25 cellular contexts compared by ENCODE assay signal in genomic region chr11:95325777-95326258, GRCh38.
DNase-seq lines count a peak whose midpoint lies in the region; ATAC-seq, FAIRE-seq and TF ChIP-seq lines count a peak whose summit lies in the region.
"Had no signal": no experiment of that assay in that cellular context is flagged by ENCODE, and none has a peak within 500 bp of the region (broad histone marks: within the 10 kb centered on the region; RNA-seq: fewer than 3 reads in every experiment).

No MANE protein-coding gene starts in this region.

- no peak overlapping the region for H3K4me3 ChIP-seq in A549
- H3K4me3 ChIP-seq: BLaER1 treated with 17β-estradiol and CSF1 and Interleukin-3, amounts not matched to agents 10 nM and 100 nM had no signal

- TF ChIP-seq CTCF in A549 (IDR thresholded peaks at IDR 0.05), result no peak
- TF ChIP-seq CTCF in nephron (IDR thresholded peaks at IDR 0.05; ENCODE audit: unreplicated experiment in 3 of 3), result no peak
- no peak for TF ChIP-seq CTCF in HFFc6 (IDR thresholded peaks at IDR 0.05)

- H3K27ac Mint-ChIP-seq in nephron (peak overlapping the region; percentile 46 to 61 (median 53)), HFFc6 (no peak overlapping the region)
- H3K27ac Mint-ChIP-seq in activated naive CD4-positive, alpha-beta T cell treated with anti-CD3 and anti-CD28 coated beads, Interleukin-2, amount 10 ng/mL, durations not matched to agents 7 days and 5 days, result no peak overlapping the region
- H3K27ac Mint-ChIP-seq: CD8-positive, alpha-beta T cell had no signal

- H3K4me1 Mint-ChIP-seq in nephron (peaks cover 39% of the 10 kb centered on the region), HFFc6 (ENCODE audit: low read depth) (no peaks in the 10 kb centered on the region)
- H3K4me1 Mint-ChIP-seq in activated naive CD4-positive, alpha-beta T cell treated with anti-CD3 and anti-CD28 coated beads, Interleukin-2, amount 10 ng/mL, durations not matched to agents 7 days and 5 days, result peaks cover 19% of the 10 kb centered on the region

- FAIRE-seq in A549 (lab: Jason Lieb, UNC), result no peak
- FAIRE-seq: H54 had no signal

- H3K9me3 Mint-ChIP-seq in nephron (peaks cover 16% of the 10 kb centered on the region), HFFc6 (peaks cover 10% of the 10 kb centered on the region)
- H3K9me3 Mint-ChIP-seq in activated naive CD4-positive, alpha-beta T cell treated with anti-CD3 and anti-CD28 coated beads, Interleukin-2, amount 10 ng/mL, durations not matched to agents 7 days and 5 days, result peaks cover 5% of the 10 kb centered on the region
- H3K9me3 Mint-ChIP-seq: CD8-positive, alpha-beta T cell had no signal

- no peaks in the 10 kb centered on the region for H3K9me3 ChIP-seq in A549

- TF ChIP-seq EP300 in A549 (IDR thresholded peaks at IDR 0.05), result no peak

- H3K4me1 ChIP-seq in A549, result no peaks in the 10 kb centered on the region

- H3K27ac ChIP-seq in A549, result no peak overlapping the region; a peak in 1 of 6 replicates
- H3K27ac ChIP-seq: 22Rv1; BLaER1 treated with 17β-estradiol and CSF1 and Interleukin-3, amounts not matched to agents 10 nM and 100 nM had no signal

- TF ChIP-seq RAD21 in A549 (conservative IDR thresholded peaks at IDR 0.05 in 1 of 2, IDR thresholded peaks at IDR 0.05 in 1 of 2), result no peak

- no peak for TF ChIP-seq POLR2A in A549 (IDR thresholded peaks at IDR 0.05; ENCODE audit: low read length)

- peaks cover 8% of the 10 kb centered on the region for H3K36me3 Mint-ChIP-seq in nephron (ENCODE audit: low read depth)
- H3K36me3 Mint-ChIP-seq in activated naive CD4-positive, alpha-beta T cell treated with anti-CD3 and anti-CD28 coated beads, Interleukin-2, amount 10 ng/mL, durations not matched to agents 7 days and 5 days, result peaks cover 3% of the 10 kb centered on the region
- H3K36me3 Mint-ChIP-seq in HFFc6 (ENCODE audit: low read depth), result no peaks in the 10 kb centered on the region
- H3K36me3 Mint-ChIP-seq: CD8-positive, alpha-beta T cell had no signal

- DNase-seq in A549 (ENCODE audit: low read depth in 1 of 2, low spot score in 1 of 2) (peak in 1 of 2 experiments; percentile 16), NCI-H2171 (lab: John Stamatoyannopoulos, UW) (peak; percentile 54), NCI-H82 treated with DMSO at 0.1 percent for 48 hours (lab: John Stamatoyannopoulos, UW; ENCODE audit: unreplicated experiment) (peak; percentile 41), HFFc6 (no peak), NCI-H774 (lab: John Stamatoyannopoulos, UW) (no peak)
- DNase-seq in activated naive CD4-positive, alpha-beta T cell treated with anti-CD3 and anti-CD28 coated beads, Interleukin-2, amount 10 ng/mL, durations not matched to agents 7 days and 5 days, result no peak
- DNase-seq: CD8-positive, alpha-beta T cell; DMS153; EL; GF-D8; KG1; NCI-H1092; NCI-H1436; NCI-H187 treated with DMSO at 0.1 percent for 48 hours; NCI-H2107; NCI-H345; NCI-H524 treated with DMSO at 0.1 percent for 48 hours; NK-92 treated with Interleukin-12 subunit alpha and Interleukin-12 subunit beta, amount 100 ng/mL, for 24 hours had no signal

- H3K27me3 Mint-ChIP-seq in nephron (ENCODE audit: low read depth) (no peaks in the 10 kb centered on the region), HFFc6 (ENCODE audit: insufficient read depth) (no peaks in the 10 kb centered on the region)
- peaks cover 5% of the 10 kb centered on the region for H3K27me3 Mint-ChIP-seq in activated naive CD4-positive, alpha-beta T cell treated with anti-CD3 and anti-CD28 coated beads, Interleukin-2, amount 10 ng/mL, durations not matched to agents 7 days and 5 days

- POLR2A ChIA-PET in A549 (lab: Yijun Ruan, JAX), result no interaction called here

- CTCF ChIA-PET in A549 (lab: Yijun Ruan, JAX), result no interaction called here
- CTCF ChIA-PET in activated naive CD4-positive, alpha-beta T cell treated with anti-CD3 and anti-CD28 coated beads, Interleukin-2, amount 10 ng/mL, durations not matched to agents 7 days and 5 days (lab: Charles Lee), result no interaction called here

- H3K4me2 ChIP-seq in A549, result peak overlapping the region; percentile 26; the same call in 1 of the 3 replicates
- H3K4me2 ChIP-seq: BLaER1 treated with 17β-estradiol and CSF1 and Interleukin-3, amounts not matched to agents 10 nM and 100 nM had no signal

- ATAC-seq in A549 (0 out of 6 replicates have a peak, but pooled peaks of 1 of the 2 experiments have one; percentile 19), HG03135 (IDR thresholded peaks at IDR 0.05; ENCODE audit: unreplicated experiment) (no peak)
- ATAC-seq: CD8-positive, alpha-beta T cell; Panc1; SK-N-SH treated with all-trans-retinoic acid at 6 μM for 48 hours had no signal

- H3K4me3 Mint-ChIP-seq in nephron (no peak overlapping the region), HFFc6 (no peak overlapping the region)
- H3K4me3 Mint-ChIP-seq in activated naive CD4-positive, alpha-beta T cell treated with anti-CD3 and anti-CD28 coated beads, Interleukin-2, amount 10 ng/mL, durations not matched to agents 7 days and 5 days, result no peak overlapping the region
- H3K4me3 Mint-ChIP-seq: CD8-positive, alpha-beta T cell had no signal

- WGBS in A549 (ENCODE audit: missing lambda C conversion rate), result 43% methylated on average over 8 of the region's 8 CpGs

TF ChIP-seq in A549, 52 proteins besides CTCF, POLR2A, EP300 and RAD21:
- TF ChIP-seq SREBF2 (IDR thresholded peaks at IDR 0.05) (no peak), TFCP2L1 (CRISPR knock-in tag; IDR thresholded peaks at IDR 0.05) (no peak), ELK1 (IDR thresholded peaks at IDR 0.05; ENCODE audit: low read depth, low read length) (no peak), HDAC2 (IDR thresholded peaks at IDR 0.05) (no peak), NR3C1 (IDR thresholded peaks at IDR 0.05) (no peak), RFX5 (IDR thresholded peaks at IDR 0.05) (no peak), FOXS1 (CRISPR knock-in tag; IDR thresholded peaks at IDR 0.05) (no peak), BHLHE40 (IDR thresholded peaks at IDR 0.05; ENCODE audit: low read depth, low read length) (no peak), KDM5A (IDR thresholded peaks at IDR 0.05) (no peak), NFE2L2 (conservative IDR thresholded peaks at IDR 0.05; ENCODE audit: low read length) (no peak), JUNB (IDR thresholded peaks at IDR 0.05) (no peak), KDM1A (IDR thresholded peaks at IDR 0.05; ENCODE audit: low read depth) (no peak), CBX2 (IDR thresholded peaks at IDR 0.05; ENCODE audit: borderline replicate concordance, low read depth) (no peak), ZSCAN20 (CRISPR knock-in tag; IDR thresholded peaks at IDR 0.05) (no peak), RNF2 (IDR thresholded peaks at IDR 0.05; ENCODE audit: borderline replicate concordance, low read depth) (no peak), USF2 (IDR thresholded peaks at IDR 0.05) (no peak), JUN (IDR thresholded peaks at IDR 0.05) (no peak), EHF (CRISPR knock-in tag; IDR thresholded peaks at IDR 0.05) (no peak)
TF ChIP-seq in A549: peak in this region for 0.

Comparison
In these comparisons a context has a peak if more than half of its experiments do, and no peak if none do; other contexts are left out.
1. DNase-seq: peak in NCI-H2171 (single experiment) and NCI-H82 treated with DMSO at 0.1 percent for 48 hours (single experiment); none in activated naive CD4-positive, alpha-beta T cell treated with anti-CD3 and anti-CD28 coated beads, Interleukin-2, amount 10 ng/mL, durations not matched to agents 7 days and 5 days (single experiment), HFFc6 (single experiment) and NCI-H774 (single experiment).
2. H3K27ac Mint-ChIP-seq: peak in nephron (3 of 3); none in activated naive CD4-positive, alpha-beta T cell treated with anti-CD3 and anti-CD28 coated beads, Interleukin-2, amount 10 ng/mL, durations not matched to agents 7 days and 5 days (single experiment) and HFFc6 (single experiment).